Comparison of ENCODE assay signal across 1 cellular context in the genomic region with DNA sequence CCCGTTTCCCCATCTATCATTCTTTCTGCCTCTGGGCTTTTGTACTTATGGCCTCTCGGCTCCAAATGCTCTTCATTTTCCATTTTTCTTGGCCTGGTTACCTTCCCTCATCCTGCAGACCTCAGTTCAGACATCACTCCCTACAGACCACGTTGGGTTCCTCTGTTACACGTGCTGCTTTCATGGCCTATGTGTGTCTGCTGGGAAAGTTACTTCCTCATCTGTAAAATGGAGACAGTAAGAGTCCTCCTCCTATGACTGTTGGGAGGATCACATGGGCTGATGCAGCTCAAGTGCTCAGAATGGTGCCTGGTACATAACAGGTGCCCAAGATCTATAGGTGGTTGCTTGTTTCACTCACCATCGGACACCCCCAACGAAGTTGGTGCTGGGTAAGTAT.
TF ChIP-seq lines count a peak whose summit lies in the region.

No MANE protein-coding gene starts in this region.

TF ChIP-seq in K562, 482 proteins besides CTCF, POLR2A, EP300 and RAD21:
- TF ChIP-seq ARHGAP35 (IDR thresholded peaks at IDR 0.05; ENCODE audit: partially characterized antibody) (no peak), SIRT6 (IDR thresholded peaks at IDR 0.05; ENCODE audit: low read depth, low read length) (no peak), MED1 (CRISPR knock-in tag; IDR thresholded peaks at IDR 0.05; ENCODE audit: borderline replicate concordance) (no peak), ZNF263 (CRISPR knock-in tag; IDR thresholded peaks at IDR 0.05; ENCODE audit: borderline replicate concordance) (peak; percentile 82)
- TF ChIP-seq, protein P1, sequence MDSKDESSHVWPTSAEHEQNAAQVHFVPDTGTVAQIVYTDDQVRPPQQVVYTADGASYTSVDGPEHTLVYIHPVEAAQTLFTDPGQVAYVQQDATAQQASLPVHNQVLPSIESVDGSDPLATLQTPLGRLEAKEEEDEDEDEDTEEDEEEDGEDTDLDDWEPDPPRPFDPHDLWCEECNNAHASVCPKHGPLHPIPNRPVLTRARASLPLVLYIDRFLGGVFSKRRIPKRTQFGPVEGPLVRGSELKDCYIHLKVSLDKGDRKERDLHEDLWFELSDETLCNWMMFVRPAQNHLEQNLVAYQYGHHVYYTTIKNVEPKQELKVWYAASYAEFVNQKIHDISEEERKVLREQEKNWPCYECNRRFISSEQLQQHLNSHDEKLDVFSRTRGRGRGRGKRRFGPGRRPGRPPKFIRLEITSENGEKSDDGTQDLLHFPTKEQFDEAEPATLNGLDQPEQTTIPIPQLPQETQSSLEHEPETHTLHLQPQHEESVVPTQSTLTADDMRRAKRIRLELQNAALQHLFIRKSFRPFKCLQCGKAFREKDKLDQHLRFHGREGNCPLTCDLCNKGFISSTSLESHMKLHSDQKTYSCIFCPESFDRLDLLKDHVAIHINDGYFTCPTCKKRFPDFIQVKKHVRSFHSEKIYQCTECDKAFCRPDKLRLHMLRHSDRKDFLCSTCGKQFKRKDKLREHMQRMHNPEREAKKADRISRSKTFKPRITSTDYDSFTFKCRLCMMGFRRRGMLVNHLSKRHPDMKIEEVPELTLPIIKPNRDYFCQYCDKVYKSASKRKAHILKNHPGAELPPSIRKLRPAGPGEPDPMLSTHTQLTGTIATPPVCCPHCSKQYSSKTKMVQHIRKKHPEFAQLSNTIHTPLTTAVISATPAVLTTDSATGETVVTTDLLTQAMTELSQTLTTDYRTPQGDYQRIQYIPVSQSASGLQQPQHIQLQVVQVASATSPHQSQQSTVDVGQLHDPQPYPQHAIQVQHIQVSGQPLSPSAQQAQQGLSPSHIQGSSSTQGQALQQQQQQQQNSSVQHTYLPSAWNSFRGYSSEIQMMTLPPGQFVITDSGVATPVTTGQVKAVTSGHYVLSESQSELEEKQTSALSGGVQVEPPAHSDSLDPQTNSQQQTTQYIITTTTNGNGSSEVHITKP (IDR thresholded peaks at IDR 0.05; ENCODE audit: partially characterized antibody) = no peak
